ENCODE assay signal across 28 cellular contexts in genomic region chr2:86263956-86264355, GRCh38.
"Had no signal": no experiment of that assay in that cellular context is flagged by ENCODE, and none has a peak within 500 bp of the region (broad histone marks: within the 10 kb centered on the region; RNA-seq: fewer than 3 reads in every experiment).

No MANE protein-coding gene starts in this region.

- H3K27me3 ChIP-seq: ascending aorta, cardiac muscle cell had no signal

- H3K4me3 ChIP-seq: ascending aorta, cardiac muscle cell had no signal

- H3K36me3 ChIP-seq: cardiac muscle cell, WERI-Rb-1 had no signal

- H3K27ac ChIP-seq: ascending aorta, cardiac muscle cell, WERI-Rb-1 had no signal

- H3K4me1 ChIP-seq: ascending aorta had no signal

- DNase-seq: activated CD4-positive, alpha-beta memory T cell treated with anti-CD3 and anti-CD28 coated beads, Interleukin-2, amount 10 ng/mL, durations not matched to agents 7 days and 5 days; activated CD4-positive, alpha-beta T cell treated with anti-CD3 and anti-CD28 coated beads for 1 hour; activated CD4-positive, alpha-beta T cell treated with anti-CD3 and anti-CD28 coated beads for 36 hours; activated CD4-positive, alpha-beta T cell treated with anti-CD3 and anti-CD28 coated beads for 48 hours; activated CD4-positive, alpha-beta T cell treated with anti-CD3 and anti-CD28 coated beads, Interleukin-2, amount 10 ng/mL, durations not matched to agents 7 days and 5 days; activated CD4-positive, alpha-beta T cell treated with anti-CD3 and anti-CD28 coated beads, Interleukin-2, amount 50 U/mL, for 48 hours; activated CD4-positive, CD25-positive, alpha-beta regulatory T cell; activated CD8-positive, alpha-beta memory T cell treated with anti-CD3 and anti-CD28 coated beads, Interleukin-2, amount 50 U/mL, for 4 hours; activated CD8-positive, alpha-beta T cell treated with anti-CD3 and anti-CD28 coated beads, Interleukin-2, amount 10 ng/mL, durations not matched to agents 7 days and 5 days; activated effector memory CD4-positive, alpha-beta T cell treated with anti-CD3 and anti-CD28 coated beads, Interleukin-2, amount 50 U/mL, for 16 hours; activated gamma-delta T cell treated with Interleukin-2 at 50 U/mL for 16 hours; activated naive CD4-positive, alpha-beta T cell; activated naive CD4-positive, alpha-beta T cell treated with anti-CD3 and anti-CD28 coated beads for 36 hours; activated naive CD8-positive, alpha-beta T cell treated with anti-CD3 and anti-CD28 coated beads, Interleukin-2, amount 10 ng/mL, durations not matched to agents 7 days and 5 days; activated naive CD8-positive, alpha-beta T cell treated with anti-CD3 and anti-CD28 coated beads, Interleukin-2, amount 50 U/mL, for 24 hours; activated T-cell treated with anti-CD3 and anti-CD28 coated beads, Interleukin-2, amount 50 U/mL, for 4 hours; activated T-cell treated with anti-CD3 and anti-CD28 coated beads, Interleukin-2, amount 50 U/mL, for 72 hours; amygdala; anterior cingulate cortex; caudate nucleus; cerebellar nuclear complex; SW 1271; T-helper 1 cell; T-helper 2 cell; T-helper 9 cell; WERI-Rb-1 had no signal

- H3K9me3 ChIP-seq: ascending aorta had no signal
